7 cellular contexts compared by ENCODE assay signal in genomic region chr20:14336667-14337066, GRCh38. TPM values are rescaled to one million over a fixed set of nuclear protein-coding genes. Genes with fewer than 3 reads are reported as not detected.
DNase-seq lines count a peak whose midpoint lies in the region; ATAC-seq and TF ChIP-seq lines count a peak whose summit lies in the region.

No MANE protein-coding gene starts in this region.

- no peak for TF ChIP-seq POLR2A in spleen (IDR thresholded peaks at IDR 0.05)

- H3K4me3 ChIP-seq in HUES6 (ENCODE audit: low read depth, low read length) (peak overlapping the region; percentile 67), astrocyte of the spinal cord (ENCODE audit: low read depth, low read length) (peak overlapping the region; percentile 38), thoracic aorta (peak overlapping the region; percentile 65), spleen (peak overlapping the region in 2 of 8 donors; percentile 39 to 61)

- DNase-seq in astrocyte of the spinal cord (ENCODE audit: low read depth, low spot score) = no peak
- no peak for DNase-seq in left colon
- no peak for DNase-seq in thoracic aorta (ENCODE audit: low spot score)
- no peak for DNase-seq in spleen
- DNase-seq in SIG-M5 treated with dmso at 0.1 percent for 504 hours (lab: John Stamatoyannopoulos, UW; ENCODE audit: unreplicated experiment) = no peak
- no peak for DNase-seq in UCSD-AML1 (lab: John Stamatoyannopoulos, UW; ENCODE audit: unreplicated experiment)

- H3K9me3 ChIP-seq in HUES6 (ENCODE audit: control insufficient read depth, insufficient read depth, low read depth, low read length) (no peaks in the 10 kb centered on the region), thoracic aorta (no peaks in the 10 kb centered on the region), spleen (no peaks in the 10 kb centered on the region)

- no peaks in the 10 kb centered on the region for H3K36me3 ChIP-seq in HUES6 (ENCODE audit: control insufficient read depth, insufficient read depth, low read length)
- no peaks in the 10 kb centered on the region for H3K36me3 ChIP-seq in thoracic aorta
- no peaks in the 10 kb centered on the region for H3K36me3 ChIP-seq in spleen

- intact Hi-C loops in left colon (cut with DNase I, micrococcal nuclease) (no loop called here), spleen (cut with DNase I; ENCODE audit: low total_unique reads) (no loop called here)

- H3K27me3 ChIP-seq in HUES6 (ENCODE audit: control insufficient read depth, insufficient read depth, low read length) = peaks cover 4% of the 10 kb centered on the region; the same call in 1 of the 2 replicates
- no peaks in the 10 kb centered on the region for H3K27me3 ChIP-seq in thoracic aorta (replicated peaks; ENCODE audit: insufficient read depth)
- H3K27me3 ChIP-seq in spleen (replicated peaks in 1 of 7) = no peaks in the 10 kb centered on the region

- TF ChIP-seq CTCF in astrocyte of the spinal cord (IDR thresholded peaks at IDR 0.05; ENCODE audit: low read depth, low read length) = no peak
- TF ChIP-seq CTCF in thoracic aorta (IDR thresholded peaks at IDR 0.05) = no peak
- TF ChIP-seq CTCF in spleen (IDR thresholded peaks at IDR 0.05 in 8 of 11, conservative IDR thresholded peaks at IDR 0.05 in 3 of 11) = no peak

- ATAC-seq in left colon (peak; percentile 69), thoracic aorta (ENCODE audit: insufficient number of reproducible peaks, low FRiP score, low read depth) (no peak)

- peak overlapping the region; percentile 68 for H3K9ac ChIP-seq in HUES6 (ENCODE audit: low read length)

- H3K4me1 ChIP-seq in HUES6 (ENCODE audit: control insufficient read depth, insufficient read depth, low read length) = peaks cover 34% of the 10 kb centered on the region
- peaks cover 0 to 3% of the 10 kb centered on the region in 2 donors for H3K4me1 ChIP-seq in thoracic aorta (ENCODE audit: control insufficient read depth in 1 of 2, low read depth in 2 of 2)
- H3K4me1 ChIP-seq in spleen = no peaks in the 10 kb centered on the region

- H3K27ac ChIP-seq in HUES6 (ENCODE audit: low read depth, low read length) = no peak overlapping the region; the same call in 1 of the 2 replicates
- H3K27ac ChIP-seq in thoracic aorta = no peak overlapping the region
- no peak overlapping the region for H3K27ac ChIP-seq in spleen

- in situ Hi-C loops in astrocyte of the spinal cord (cut with HindIII; ENCODE audit: low sequenced_read_pairs) = no loop called here

- 53 to 59% (median 56%) methylated on average over 4 of the region's 4 CpGs for WGBS in spleen, 5 donors

RNA-seq across cellular contexts. Expression of gene FLRT3, which starts 0.7 kb away (rescaled TPM):
- total RNA-seq in left colon = 1 to 10 TPM; 1.3 to 4.2 TPM
- 1 to 10 TPM in 1 of 2 donors, not detected in 1; 1.8 TPM for total RNA-seq in thoracic aorta
- total RNA-seq in spleen = under 1 TPM in 6 of 7 donors, not detected in 1; 0.07 to 0.34 (median 0.20) TPM
- polyA plus RNA-seq in spleen = under 1 TPM; 0.02 to 0.10 (median 0.08) TPM
